Comparison of ENCODE assay signal across 9 cellular contexts in the genomic region with DNA sequence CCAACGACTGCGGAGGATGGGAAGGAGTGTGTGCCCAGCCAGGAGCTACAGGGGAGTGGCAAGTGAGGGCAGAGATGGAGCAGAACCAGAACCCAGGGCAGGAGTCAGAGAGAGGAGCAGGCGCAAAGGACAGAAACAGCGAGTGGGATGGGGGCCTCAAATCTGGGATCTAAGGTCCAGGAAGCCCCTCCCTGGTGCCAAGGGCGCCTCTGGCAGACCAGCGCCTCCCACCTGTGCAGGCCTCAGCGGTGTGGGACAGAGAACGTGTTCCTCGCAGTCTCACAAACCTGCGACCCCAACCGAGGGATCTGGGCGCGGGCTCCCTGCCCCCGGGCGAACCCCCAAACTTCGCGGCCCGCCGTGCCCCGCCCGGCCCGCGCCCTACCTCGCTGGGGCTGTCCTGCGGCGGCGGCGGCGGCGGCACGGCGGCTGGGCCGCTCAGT. TPM values are rescaled to one million over a fixed set of nuclear protein-coding genes. Genes with fewer than 3 reads are reported as not detected.
DNase-seq lines count a peak whose midpoint lies in the region; ATAC-seq and TF ChIP-seq lines count a peak whose summit lies in the region.
"Had no signal": no experiment of that assay in that cellular context is flagged by ENCODE, and none has a peak within 500 bp of the region (broad histone marks: within the 10 kb centered on the region; RNA-seq: fewer than 3 reads in every experiment).

No MANE protein-coding gene starts in this region.

- intact Hi-C loops in lower lobe of right lung (cut with DNase I) = no loop called here

- peaks cover 28% of the 10 kb centered on the region for H3K4me1 ChIP-seq in lower lobe of right lung
- H3K4me1 ChIP-seq in upper lobe of left lung = peaks cover 11 to 40% (median 22%) of the 10 kb centered on the region in 4 donors

- no peak for TF ChIP-seq CTCF in brain microvascular endothelial cell (IDR thresholded peaks at IDR 0.05; ENCODE audit: low read depth, low read length, missing control alignments)
- no peak for TF ChIP-seq CTCF in lower lobe of right lung (IDR thresholded peaks at IDR 0.05)
- TF ChIP-seq CTCF in upper lobe of left lung (IDR thresholded peaks at IDR 0.05) = no peak

- 13 to 15% methylated on average over 5 to 6 of the region's 33 CpGs for WGBS in upper lobe of left lung, 2 donors

- no peak for TF ChIP-seq EP300 in upper lobe of left lung (IDR thresholded peaks at IDR 0.05)

- ATAC-seq in HG03280 (IDR thresholded peaks at IDR 0.05; ENCODE audit: unreplicated experiment) (peak; percentile 41), lower lobe of right lung (peak in 1 of 2 donors; percentile 33), upper lobe of left lung (ENCODE audit: low FRiP score in 2 of 2) (no peak)

- in situ Hi-C loops in G401 (cut with HindIII; ENCODE audit: low sequenced_read_pairs) = no loop called here
- in situ Hi-C loops in brain microvascular endothelial cell (cut with HindIII; ENCODE audit: low pct_ligation_motif_present, low sequenced_read_pairs) = no loop called here
- in situ Hi-C loops in KBM-7 (cut with MboI; ENCODE audit: low pct_unique_long_range_greater_than_20kb, low sequenced_read_pairs) = no loop called here

- H3K27me3 ChIP-seq in brain microvascular endothelial cell (replicated peaks) (no peaks in the 10 kb centered on the region), lower lobe of right lung (ENCODE audit: low read depth) (no peaks in the 10 kb centered on the region), upper lobe of left lung (peaks cover 0 to 4% (median 0%) of the 10 kb centered on the region in 4 donors)

- H3K36me3 ChIP-seq in brain microvascular endothelial cell (replicated peaks) (no peaks in the 10 kb centered on the region), lower lobe of right lung (no peaks in the 10 kb centered on the region), upper lobe of left lung (no peaks in the 10 kb centered on the region)

- H3K4me3 ChIP-seq in brain microvascular endothelial cell (ENCODE audit: low read depth, low read length) (peak overlapping the region; percentile 62), lower lobe of right lung (peak overlapping the region; percentile 68), upper lobe of left lung (peak overlapping the region; percentile 51 to 92 (median 84))

- H3K27ac ChIP-seq in brain microvascular endothelial cell = no peak overlapping the region
- peak overlapping the region; percentile 84 for H3K27ac ChIP-seq in lower lobe of right lung
- H3K27ac ChIP-seq in upper lobe of left lung = peak overlapping the region; percentile 74 to 95 (median 90)

- H3K9me3 ChIP-seq in lower lobe of right lung (no peaks in the 10 kb centered on the region), upper lobe of left lung (no peaks in the 10 kb centered on the region)

- peak in 1 of 4 donors; percentile 34 for TF ChIP-seq POLR2A in upper lobe of left lung (IDR thresholded peaks at IDR 0.05)

- peak; percentile 37 for DNase-seq in G401 (ENCODE audit: low spot score)
- DNase-seq in brain microvascular endothelial cell = no peak
- DNase-seq in lower lobe of right lung = no peak
- DNase-seq in upper lobe of left lung = peak in 1 of 2 donors; percentile 91
- no peak for DNase-seq in HuH-7 (ENCODE audit: low spot score)
- no peak for DNase-seq in D341Med (ENCODE audit: low spot score)
- no peak for DNase-seq in KBM-7

RNA-seq across cellular contexts. Expression of gene PCBP4, which starts 0.3 kb away (rescaled TPM):
- total RNA-seq in G401 (2014; rRNA removed; shearing (Covaris generic)) = 57.1 and 80.7 TPM in 2 replicates
- 24.6 TPM for total RNA-seq in lower lobe of right lung
- total RNA-seq in upper lobe of left lung = 10 to 100 TPM; 22.7 to 53.4 (median 37.7) TPM

RNA-seq across cellular contexts. Expression of gene ABHD14B, which starts 6.9 kb away (rescaled TPM):
- total RNA-seq in G401 (2014; rRNA removed; shearing (Covaris generic)) = 6.5 and 9.9 TPM in 2 replicates
- total RNA-seq in lower lobe of right lung = 48.8 TPM
- total RNA-seq in upper lobe of left lung = 10 to 100 TPM; 35.6 to 62.6 (median 50.0) TPM

RNA-seq across cellular contexts. Expression of gene ABHD14A, which starts 7.9 kb away (rescaled TPM):
- 14.8 and 26.8 TPM in 2 replicates for total RNA-seq in G401 (2014; rRNA removed; shearing (Covaris generic))
- total RNA-seq in lower lobe of right lung = 17.8 TPM
- 10 to 100 TPM; 15.7 to 44.5 (median 26.3) TPM for total RNA-seq in upper lobe of left lung

RNA-seq across cellular contexts. Expression of gene GPR62, which starts 11.8 kb away (rescaled TPM):
- not detected in 2 replicates for total RNA-seq in G401 (2014; rRNA removed; shearing (Covaris generic))
- total RNA-seq in lower lobe of right lung (not detected), upper lobe of left lung (not detected)
- total RNA-seq: RPMI7951 had no signal

RNA-seq across cellular contexts. Expression of gene ACY1, which starts 16.4 kb away (rescaled TPM):
- total RNA-seq in G401 (2014; rRNA removed; shearing (Covaris generic)) = 103 and 242 TPM in 2 replicates
- 20.6 TPM for total RNA-seq in lower lobe of right lung
- 10 to 100 TPM; 17.4 to 65.0 (median 35.9) TPM for total RNA-seq in upper lobe of left lung
